Comparison of ENCODE assay signal across 16 cellular contexts in the genomic region with DNA sequence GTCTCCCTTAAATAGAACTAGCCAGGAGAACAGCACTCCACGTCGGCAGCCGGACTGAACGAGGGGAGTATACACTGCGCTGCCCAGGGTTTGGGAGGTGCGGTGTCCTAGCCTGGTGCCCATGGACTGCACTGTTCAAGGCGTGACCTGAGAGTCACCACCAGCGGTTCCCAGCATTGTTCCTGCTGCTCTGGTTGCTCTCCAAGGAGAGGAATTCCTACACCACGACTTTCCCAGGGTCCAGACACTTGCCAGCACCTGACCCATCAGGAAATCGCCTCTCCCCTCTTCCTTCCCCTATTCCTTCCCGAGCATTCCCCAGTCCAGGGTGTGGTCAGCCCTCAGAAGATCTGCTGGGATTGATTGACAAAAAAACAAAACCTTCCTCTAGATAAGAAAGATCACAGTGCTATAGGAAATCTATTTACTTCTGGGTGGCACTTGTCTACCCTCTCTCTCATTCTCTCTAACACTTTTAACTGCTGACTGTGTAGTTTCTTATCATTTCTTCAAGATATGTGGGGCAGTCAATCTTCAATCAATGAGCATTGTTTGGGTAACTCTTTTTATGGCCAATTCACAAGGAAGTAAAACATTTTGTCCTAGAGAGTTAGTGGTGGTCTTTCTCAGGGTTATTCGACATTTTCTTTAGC.
DNase-seq lines count a peak whose midpoint lies in the region; ATAC-seq and TF ChIP-seq lines count a peak whose summit lies in the region.
"Had no signal": no experiment of that assay in that cellular context is flagged by ENCODE, and none has a peak within 500 bp of the region (broad histone marks: within the 10 kb centered on the region; RNA-seq: fewer than 3 reads in every experiment).

No MANE protein-coding gene starts in this region.

- no peaks in the 10 kb centered on the region for H3K36me3 ChIP-seq in HEK293 (ENCODE audit: control insufficient read depth in 2 of 2, insufficient read depth in 1 of 2, low read length in 2 of 2)
- no peaks in the 10 kb centered on the region for H3K36me3 ChIP-seq in brain microvascular endothelial cell (replicated peaks)
- H3K36me3 ChIP-seq: BLaER1, prostate gland, stomach had no signal

- in situ Hi-C loops in brain microvascular endothelial cell (cut with HindIII; ENCODE audit: low pct_ligation_motif_present, low sequenced_read_pairs) = loop anchor here (25.0 kb wide), 2 partner anchors 293 to 682 kb away; partner anchors contain the start of genes ACTBL2 and PLK2

- CTCF ChIA-PET in HEK293 (lab: Yijun Ruan, JAX) = interaction anchor here (0.6 to 6.0 kb wide), 10 partner anchors 9 to 682 kb away, joined by 3 to 67 read pairs (median 6); partner anchors contain the start of gene PLK2

- H3K4me1 ChIP-seq in HEK293 (ENCODE audit: control insufficient read depth, insufficient read depth, low read length) = peaks cover 24% of the 10 kb centered on the region
- H3K4me1 ChIP-seq: BLaER1, prostate gland had no signal

- H3K9me3 ChIP-seq in HEK293 (ENCODE audit: control insufficient read depth, insufficient read depth, low read depth, low read length) = no peaks in the 10 kb centered on the region
- H3K9me3 ChIP-seq: BLaER1, body of pancreas, prostate gland, stomach had no signal

- H3K27ac ChIP-seq in HEK293 (ENCODE audit: extremely low read depth, low read depth, low read length) (peak overlapping the region; percentile 2; the same call in 1 of the 2 replicates), brain microvascular endothelial cell (peak overlapping the region; percentile 73)
- H3K27ac ChIP-seq: BLaER1, body of pancreas, prostate gland had no signal

- POLR2A ChIA-PET in HEK293 (lab: Yijun Ruan, JAX) = no interaction called here

- H3K27me3 ChIP-seq in brain microvascular endothelial cell (replicated peaks) = no peaks in the 10 kb centered on the region
- H3K27me3 ChIP-seq: BLaER1, body of pancreas, stomach had no signal

- no peak for DNase-seq in brain microvascular endothelial cell
- DNase-seq in iPS-NIHi7 (ENCODE audit: extremely low spot score) = peak; percentile 10
- peak; percentile 64 for DNase-seq in renal cortical epithelial cell (ENCODE audit: low read depth)
- no peak for DNase-seq in NCI-H526 (lab: John Stamatoyannopoulos, UW)
- no peak for DNase-seq in NCI-H524 (lab: John Stamatoyannopoulos, UW)
- DNase-seq in activated CD4-positive, alpha-beta T cell treated with anti-CD3 and anti-CD28 coated beads, Interleukin-2, amount 50 U/mL, for 48 hours = no peak
- no peak for DNase-seq in omental fat pad (ENCODE audit: low spot score)
- DNase-seq: activated CD4-positive, alpha-beta T cell treated with anti-CD3 and anti-CD28 coated beads for 4 hours; body of pancreas; DND-41; Kasumi-1; NCI-H2171; stomach had no signal

- TF ChIP-seq CTCF in HEK293 (tag by site-specific recombination; IDR thresholded peaks at IDR 0.05) (no peak), brain microvascular endothelial cell (IDR thresholded peaks at IDR 0.05; ENCODE audit: low read depth, low read length, missing control alignments) (no peak), omental fat pad (IDR thresholded peaks at IDR 0.05) (no peak)

- ATAC-seq in omental fat pad (ENCODE audit: low FRiP score) = no peak
- ATAC-seq: body of pancreas had no signal

- no peak overlapping the region for H3K4me3 ChIP-seq in HEK293 (ENCODE audit: low read depth, low read length)
- H3K4me3 ChIP-seq in brain microvascular endothelial cell (ENCODE audit: low read depth, low read length) = no peak overlapping the region
- H3K4me3 ChIP-seq: BLaER1, body of pancreas, prostate gland, stomach had no signal

TF ChIP-seq in HEK293, 187 proteins besides CTCF, POLR2A, EP300 and RAD21:
- TF ChIP-seq ZSCAN4 (tag by site-specific recombination; IDR thresholded peaks at IDR 0.05) (no peak), ZNF341 (tag by site-specific recombination; IDR thresholded peaks at IDR 0.05; ENCODE audit: low read depth) (no peak), SCRT1 (tag by site-specific recombination; IDR thresholded peaks at IDR 0.05; ENCODE audit: borderline replicate concordance) (no peak), ZNF214 (tag by site-specific recombination; IDR thresholded peaks at IDR 0.05; ENCODE audit: borderline replicate concordance) (no peak), ZNF398 (tag by site-specific recombination; IDR thresholded peaks at IDR 0.05) (no peak)
- TF ChIP-seq, protein P1, sequence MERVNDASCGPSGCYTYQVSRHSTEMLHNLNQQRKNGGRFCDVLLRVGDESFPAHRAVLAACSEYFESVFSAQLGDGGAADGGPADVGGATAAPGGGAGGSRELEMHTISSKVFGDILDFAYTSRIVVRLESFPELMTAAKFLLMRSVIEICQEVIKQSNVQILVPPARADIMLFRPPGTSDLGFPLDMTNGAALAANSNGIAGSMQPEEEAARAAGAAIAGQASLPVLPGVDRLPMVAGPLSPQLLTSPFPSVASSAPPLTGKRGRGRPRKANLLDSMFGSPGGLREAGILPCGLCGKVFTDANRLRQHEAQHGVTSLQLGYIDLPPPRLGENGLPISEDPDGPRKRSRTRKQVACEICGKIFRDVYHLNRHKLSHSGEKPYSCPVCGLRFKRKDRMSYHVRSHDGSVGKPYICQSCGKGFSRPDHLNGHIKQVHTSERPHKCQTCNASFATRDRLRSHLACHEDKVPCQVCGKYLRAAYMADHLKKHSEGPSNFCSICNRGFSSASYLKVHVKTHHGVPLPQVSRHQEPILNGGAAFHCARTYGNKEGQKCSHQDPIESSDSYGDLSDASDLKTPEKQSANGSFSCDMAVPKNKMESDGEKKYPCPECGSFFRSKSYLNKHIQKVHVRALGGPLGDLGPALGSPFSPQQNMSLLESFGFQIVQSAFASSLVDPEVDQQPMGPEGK (tag by site-specific recombination; IDR thresholded peaks at IDR 0.05) = no peak
TF ChIP-seq in HEK293: peak in this region for 0.

Comparison
In these comparisons a context has a peak if more than half of its experiments do, and no peak if none do; other contexts are left out.
1. DNase-seq: peak in iPS-NIHi7 (single experiment) and renal cortical epithelial cell (single experiment); none in brain microvascular endothelial cell (single experiment), NCI-H526 (0 of 2), NCI-H524 (0 of 2), activated CD4-positive, alpha-beta T cell treated with anti-CD3 and anti-CD28 coated beads, Interleukin-2, amount 50 U/mL, for 48 hours (0 of 2) and omental fat pad (single experiment).